Comparison of ENCODE assay signal across 30 cellular contexts in the genomic region with DNA sequence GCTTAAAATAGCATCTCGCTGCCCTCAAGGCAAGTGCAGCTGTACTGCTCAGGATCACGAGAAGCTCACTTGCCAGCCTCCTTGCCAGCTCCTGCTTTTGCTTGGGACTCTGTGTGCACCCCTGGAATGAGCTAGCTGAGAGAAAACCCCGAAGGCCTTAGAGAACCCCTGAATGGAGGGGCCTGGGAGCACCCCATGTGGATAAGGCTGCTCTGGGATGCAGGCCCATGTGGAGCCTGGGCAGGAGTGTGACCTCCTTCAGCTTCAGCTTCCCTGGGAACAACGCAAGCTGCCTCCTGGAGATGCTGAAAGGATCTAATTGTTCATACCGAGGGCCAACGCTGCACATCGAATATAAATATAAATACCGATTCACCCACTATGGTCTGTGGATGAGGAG.
"Had no signal": no experiment of that assay in that cellular context is flagged by ENCODE, and none has a peak within 500 bp of the region (broad histone marks: within the 10 kb centered on the region; RNA-seq: fewer than 3 reads in every experiment).

No MANE protein-coding gene starts in this region.

- H3K27me3 Mint-ChIP-seq: activated CD4-positive, alpha-beta T cell treated with anti-CD3 and anti-CD28 coated beads, Interleukin-2, amount 10 ng/mL, durations not matched to agents 7 days and 5 days; activated naive CD4-positive, alpha-beta T cell treated with anti-CD3 and anti-CD28 coated beads, Interleukin-2, amount 50 U/mL, for 24 hours; brain had no signal

- H3K4me1 Mint-ChIP-seq: activated naive CD4-positive, alpha-beta T cell treated with anti-CD3 and anti-CD28 coated beads, Interleukin-2, amount 50 U/mL, for 24 hours; central memory CD8-positive, alpha-beta T cell had no signal

- H3K36me3 ChIP-seq: ascending aorta, cardiac muscle cell, WERI-Rb-1 had no signal

- H3K27me3 ChIP-seq: ascending aorta had no signal

- H3K9me3 Mint-ChIP-seq: activated CD4-positive, alpha-beta memory T cell treated with anti-CD3 and anti-CD28 coated beads, Interleukin-2, amount 10 ng/mL, durations not matched to agents 7 days and 5 days; activated CD4-positive, alpha-beta T cell treated with anti-CD3 and anti-CD28 coated beads, Interleukin-2, amount 10 ng/mL, durations not matched to agents 7 days and 5 days; activated naive CD4-positive, alpha-beta T cell treated with anti-CD3 and anti-CD28 coated beads, Interleukin-2, amount 10 ng/mL, durations not matched to agents 7 days and 5 days; activated naive CD4-positive, alpha-beta T cell treated with anti-CD3 and anti-CD28 coated beads, Interleukin-2, amount 50 U/mL, for 24 hours; activated naive CD8-positive, alpha-beta T cell treated with anti-CD3 and anti-CD28 coated beads, Interleukin-2, amount 10 ng/mL, durations not matched to agents 7 days and 5 days; activated naive CD8-positive, alpha-beta T cell treated with anti-CD3 and anti-CD28 coated beads, Interleukin-2, amount 50 U/mL, for 24 hours; activated T-cell treated with anti-CD3 and anti-CD28 coated beads, Interleukin-2, amount 50 U/mL, for 24 hours; activated T-helper 2 cell treated with anti-CD3 and anti-CD28 coated beads, Interferon-gamma antibody, Interleukin-2, Interleukin-4, amounts not matched to agents 10 μg/mL and 5 μg/mL and 100 μg/mL, durations not matched to agents 14 hours and 24 hours and 36 hours; central memory CD8-positive, alpha-beta T cell; T-cell; WTC11 had no signal

- H3K36me3 Mint-ChIP-seq: activated naive CD4-positive, alpha-beta T cell treated with anti-CD3 and anti-CD28 coated beads, Interleukin-2, amount 10 ng/mL, durations not matched to agents 7 days and 5 days; activated naive CD4-positive, alpha-beta T cell treated with anti-CD3 and anti-CD28 coated beads, Interleukin-2, amount 50 U/mL, for 24 hours; activated naive CD8-positive, alpha-beta T cell; activated naive CD8-positive, alpha-beta T cell treated with anti-CD3 and anti-CD28 coated beads, Interleukin-2, amount 10 ng/mL, durations not matched to agents 7 days and 5 days; brain; T-cell; WTC11 had no signal

- DNase-seq: activated CD4-positive, alpha-beta memory T cell treated with anti-CD3 and anti-CD28 coated beads, Interleukin-2, amount 10 ng/mL, durations not matched to agents 7 days and 5 days; activated CD4-positive, alpha-beta T cell treated with anti-CD3 and anti-CD28 coated beads for 1 hour; activated CD4-positive, alpha-beta T cell treated with anti-CD3 and anti-CD28 coated beads for 36 hours; activated CD4-positive, alpha-beta T cell treated with anti-CD3 and anti-CD28 coated beads for 48 hours; activated CD4-positive, alpha-beta T cell treated with anti-CD3 and anti-CD28 coated beads, Interleukin-2, amount 10 ng/mL, durations not matched to agents 7 days and 5 days; activated CD4-positive, alpha-beta T cell treated with anti-CD3 and anti-CD28 coated beads, Interleukin-2, amount 50 U/mL, for 48 hours; activated CD4-positive, CD25-positive, alpha-beta regulatory T cell; activated CD8-positive, alpha-beta T cell treated with anti-CD3 and anti-CD28 coated beads, Interleukin-2, amount 10 ng/mL, durations not matched to agents 7 days and 5 days; activated effector memory CD4-positive, alpha-beta T cell treated with Interleukin-2 at 50 U/mL for 16 hours; activated gamma-delta T cell; activated naive CD4-positive, alpha-beta T cell treated with anti-CD3 and anti-CD28 coated beads, Interleukin-2, amount 10 ng/mL, durations not matched to agents 7 days and 5 days; activated naive CD4-positive, alpha-beta T cell treated with Interleukin-2 at 50 U/mL for 16 hours; activated naive CD8-positive, alpha-beta T cell treated with anti-CD3 and anti-CD28 coated beads, Interleukin-2, amount 10 ng/mL, durations not matched to agents 7 days and 5 days; activated naive CD8-positive, alpha-beta T cell treated with anti-CD3 and anti-CD28 coated beads, Interleukin-2, amount 50 U/mL, for 24 hours; activated T-cell treated with anti-CD3 and anti-CD28 coated beads, Interleukin-2, amount 50 U/mL, for 24 hours; activated T-cell treated with anti-CD3 and anti-CD28 coated beads, Interleukin-2, amount 50 U/mL, for 48 hours; amygdala; cerebellar nuclear complex; T-cell; T-helper 17 cell; T1000 had no signal

- H3K9me3 ChIP-seq: ascending aorta had no signal

- H3K4me1 ChIP-seq: ascending aorta had no signal

- H3K4me3 Mint-ChIP-seq: activated CD4-positive, alpha-beta memory T cell treated with anti-CD3 and anti-CD28 coated beads, Interleukin-2, amount 10 ng/mL, durations not matched to agents 7 days and 5 days; activated CD4-positive, alpha-beta T cell treated with anti-CD3 and anti-CD28 coated beads for 36 hours; activated CD4-positive, alpha-beta T cell treated with anti-CD3 and anti-CD28 coated beads, Interleukin-2, amount 10 ng/mL, durations not matched to agents 7 days and 5 days; activated CD8-positive, alpha-beta T cell treated with anti-CD3 and anti-CD28 coated beads, Interleukin-2, amount 10 ng/mL, durations not matched to agents 7 days and 5 days; activated naive CD4-positive, alpha-beta T cell treated with anti-CD3 and anti-CD28 coated beads, Interleukin-2, amount 10 ng/mL, durations not matched to agents 7 days and 5 days; activated naive CD4-positive, alpha-beta T cell treated with anti-CD3 and anti-CD28 coated beads, Interleukin-2, amount 50 U/mL, for 24 hours; activated naive CD8-positive, alpha-beta T cell; activated naive CD8-positive, alpha-beta T cell treated with anti-CD3 and anti-CD28 coated beads, Interleukin-2, amount 10 ng/mL, durations not matched to agents 7 days and 5 days; activated naive CD8-positive, alpha-beta T cell treated with anti-CD3 and anti-CD28 coated beads, Interleukin-2, amount 50 U/mL, for 24 hours; activated T-cell treated with anti-CD3 and anti-CD28 coated beads, Interleukin-2, amount 50 U/mL, for 24 hours; brain; central memory CD8-positive, alpha-beta T cell; T-cell; T-helper 17 cell; WTC11 had no signal

- H3K4me3 ChIP-seq: ascending aorta, cardiac muscle cell had no signal

- H3K27ac Mint-ChIP-seq: activated CD4-positive, alpha-beta memory T cell treated with anti-CD3 and anti-CD28 coated beads, Interleukin-2, amount 10 ng/mL, durations not matched to agents 7 days and 5 days; activated CD4-positive, alpha-beta T cell treated with anti-CD3 and anti-CD28 coated beads for 36 hours; activated CD4-positive, alpha-beta T cell treated with anti-CD3 and anti-CD28 coated beads, Interleukin-2, amount 10 ng/mL, durations not matched to agents 7 days and 5 days; activated CD8-positive, alpha-beta T cell treated with anti-CD3 and anti-CD28 coated beads, Interleukin-2, amount 10 ng/mL, durations not matched to agents 7 days and 5 days; activated naive CD4-positive, alpha-beta T cell treated with anti-CD3 and anti-CD28 coated beads, Interleukin-2, amount 10 ng/mL, durations not matched to agents 7 days and 5 days; activated naive CD4-positive, alpha-beta T cell treated with anti-CD3 and anti-CD28 coated beads, Interleukin-2, amount 50 U/mL, for 24 hours; activated naive CD8-positive, alpha-beta T cell; activated naive CD8-positive, alpha-beta T cell treated with anti-CD3 and anti-CD28 coated beads, Interleukin-2, amount 10 ng/mL, durations not matched to agents 7 days and 5 days; activated naive CD8-positive, alpha-beta T cell treated with anti-CD3 and anti-CD28 coated beads, Interleukin-2, amount 50 U/mL, for 24 hours; activated T-cell treated with anti-CD3 and anti-CD28 coated beads, Interleukin-2, amount 50 U/mL, for 24 hours; activated T-helper 2 cell treated with anti-CD3 and anti-CD28 coated beads, Interferon-gamma antibody, Interleukin-2, Interleukin-4, amounts not matched to agents 10 μg/mL and 5 μg/mL and 100 μg/mL, durations not matched to agents 14 hours and 24 hours and 36 hours; brain; T-cell; T-helper 17 cell; WTC11 had no signal

- H3K27ac ChIP-seq: ascending aorta, cardiac muscle cell, WERI-Rb-1 had no signal
